In the genomic region with DNA sequence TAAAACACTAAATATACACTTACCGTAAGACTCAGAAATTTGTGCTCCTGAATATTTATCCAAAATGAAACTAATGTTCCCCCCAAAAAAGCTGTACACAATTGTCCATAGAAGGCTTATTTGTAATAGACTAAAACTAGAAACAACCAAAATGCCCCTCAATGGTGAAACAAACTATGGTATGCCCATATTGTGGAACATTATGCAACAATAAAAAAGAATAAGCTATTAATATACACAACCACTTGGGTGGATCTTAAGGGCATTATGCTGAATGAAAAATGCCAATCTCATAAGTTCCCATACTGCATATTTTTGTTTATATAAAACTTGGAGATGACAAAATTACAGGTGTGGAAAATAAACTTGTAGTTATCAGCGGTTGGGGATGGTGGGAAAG, we compare ENCODE assay signal across 23 cellular contexts.
DNase-seq lines count a peak whose midpoint lies in the region; ATAC-seq, FAIRE-seq and TF ChIP-seq lines count a peak whose summit lies in the region.
"Had no signal": no experiment of that assay in that cellular context is flagged by ENCODE, and none has a peak within 500 bp of the region (broad histone marks: within the 10 kb centered on the region; RNA-seq: fewer than 3 reads in every experiment).

No MANE protein-coding gene starts in this region.

- H2BK120ac ChIP-seq in H1 (replicated peaks; ENCODE audit: low read depth, low read length): no peak overlapping the region

- no peaks in the 10 kb centered on the region for H3K23me2 ChIP-seq in H1 (ENCODE audit: low read depth, low read length)

- FAIRE-seq in H1 (lab: Jason Lieb, UNC) (no peak), keratinocyte (lab: Jason Lieb, UNC) (peak; percentile 17)
- FAIRE-seq: D721Med, G401.6, GM12891, GM19239 had no signal

- no peak overlapping the region for H4K5ac ChIP-seq in H1 (ENCODE audit: insufficient read length, low read depth, low read length)

- DNase-seq in SK-N-SH (no peak), H1 (ENCODE audit: low read depth in 1 of 2, low spot score in 2 of 2) (no peak), keratinocyte (ENCODE audit: low read depth, low spot score) (no peak), adrenal gland (no peak)
- no peak for DNase-seq in activated T-cell treated with anti-CD3 and anti-CD28 coated beads, Interleukin-2, amount 50 U/mL, for 72 hours
- DNase-seq: ACHN; BE2C; C1 segment of cervical spinal cord; Caco-2; Calu3; CD4-positive, CD25-positive, alpha-beta regulatory T cell; CD8-positive, alpha-beta T cell; DMS79 treated with DMSO at 0.1 percent for 48 hours; GF-D8 had no signal

- H2BK12ac ChIP-seq in H1 (ENCODE audit: low read depth, low read length): no peak overlapping the region

- CTCF ChIA-PET in SK-N-SH (lab: Yijun Ruan, JAX): interaction anchor here (1.6 kb wide), 1 partner anchor 11 kb away, joined by 6 read pairs; no protein-coding TSS in a partner anchor
- CTCF ChIA-PET in H1 (lab: Charles Lee; ENCODE audit: partially characterized antibody): interaction anchor here (0.7 kb wide), 1 partner anchor 306 kb away, joined by 3 read pairs; no protein-coding TSS in a partner anchor

- H2BK5ac ChIP-seq in H1 (ENCODE audit: low read depth, low read length): no peak overlapping the region

- H3K27ac Mint-ChIP-seq in activated T-cell treated with anti-CD3 and anti-CD28 coated beads, Interleukin-2, amount 50 U/mL, for 72 hours: no peak overlapping the region
- H3K27ac Mint-ChIP-seq: CD14-positive monocyte; CD4-positive, CD25-positive, alpha-beta regulatory T cell; CD8-positive, alpha-beta T cell had no signal

- H3K4me2 ChIP-seq in SK-N-SH (no peak overlapping the region), H1 (ENCODE audit: insufficient read depth in 1 of 2, low read depth in 2 of 2, low read length in 2 of 2) (no peak overlapping the region), keratinocyte (ENCODE audit: control insufficient read depth, extremely low read depth, insufficient read depth, low read depth, low read length) (no peak overlapping the region)
- H3K4me2 ChIP-seq: BLaER1 had no signal

- TF ChIP-seq RAD21 in SK-N-SH (IDR thresholded peaks at IDR 0.05; ENCODE audit: low read length) (no peak), H1 (IDR thresholded peaks at IDR 0.05 in 1 of 2, conservative IDR thresholded peaks at IDR 0.05 in 1 of 2; ENCODE audit: low read depth in 2 of 2, low read length in 2 of 2) (no peak)

- no peaks in the 10 kb centered on the region for H3K4me1 Mint-ChIP-seq in activated T-cell treated with anti-CD3 and anti-CD28 coated beads, Interleukin-2, amount 50 U/mL, for 72 hours (ENCODE audit: low read depth)
- H3K4me1 Mint-ChIP-seq: CD14-positive monocyte; CD4-positive, CD25-positive, alpha-beta regulatory T cell had no signal

- no peak overlapping the region for H3K23ac ChIP-seq in H1 (ENCODE audit: insufficient read length)

- H3K79me1 ChIP-seq in H1 (ENCODE audit: low read depth, low read length): no peaks in the 10 kb centered on the region

- no peaks in the 10 kb centered on the region for H3K27me3 Mint-ChIP-seq in activated T-cell treated with anti-CD3 and anti-CD28 coated beads, Interleukin-2, amount 50 U/mL, for 72 hours (ENCODE audit: low read depth)
- H3K27me3 Mint-ChIP-seq: CD4-positive, CD25-positive, alpha-beta regulatory T cell had no signal

- H3K9ac ChIP-seq in SK-N-SH (no peak overlapping the region), H1 (replicated peaks in 1 of 4; ENCODE audit: extremely low read depth in 1 of 4, low read depth in 3 of 4, low read length in 3 of 4) (no peak overlapping the region), keratinocyte (ENCODE audit: control insufficient read depth, extremely low read depth, insufficient read depth, low read length) (no peak overlapping the region)
- H3K9ac ChIP-seq: BLaER1 had no signal

- H3K4me3 ChIP-seq in SK-N-SH (ENCODE audit: low read depth in 2 of 2, low read length in 1 of 2) (no peak overlapping the region), H1 (ENCODE audit: extremely low read depth in 1 of 4, insufficient read depth in 2 of 4, low read depth in 3 of 4, low read length in 4 of 4) (no peak overlapping the region), keratinocyte (ENCODE audit: control insufficient read depth in 2 of 3, extremely low read depth in 1 of 3, insufficient read depth in 2 of 3, low read depth in 1 of 3, low read length in 3 of 3) (no peak overlapping the region), adrenal gland (no peak overlapping the region)
- H3K4me3 ChIP-seq: BLaER1 had no signal

- ATAC-seq in SK-N-SH treated with all-trans-retinoic acid at 6 μM for 48 hours (no peak), HG02763 (IDR thresholded peaks at IDR 0.05; ENCODE audit: unreplicated experiment) (no peak)
- ATAC-seq in activated T-cell treated with anti-CD3 and anti-CD28 coated beads, Interleukin-2, amount 50 U/mL, for 72 hours (replicated peaks in 1 of 2): no peak
- ATAC-seq: CD8-positive, alpha-beta T cell had no signal

- POLR2A ChIA-PET in SK-N-SH (lab: Yijun Ruan, JAX): no interaction called here
- POLR2A ChIA-PET in H1 (lab: Charles Lee; ENCODE audit: partially characterized antibody): no interaction called here

- H3K56ac ChIP-seq in H1 (replicated peaks; ENCODE audit: insufficient read length, low read depth, low read length): no peak overlapping the region

- WGBS in SK-N-SH (ENCODE audit: low lambda C conversion rate): 35% methylated on average over 2 of the region's 2 CpGs
- WGBS in H1 (ENCODE audit: extremely low coverage in 1 of 2, insufficient coverage in 1 of 2, insufficient read length in 1 of 2, insufficient replicate concordance in 2 of 2, low coverage in 1 of 2, low lambda C conversion rate in 2 of 2, missing lambda C conversion rate in 1 of 2), 2 experiments: 96% methylated on average over 2 of the region's 2 CpGs; no CpG with 5 or more reads in 1 of the 2 experiments
- WGBS in adrenal gland, 4 donors: 89 to 100% (median 92%) methylated on average over 2 of the region's 2 CpGs

- H3K36me3 ChIP-seq in SK-N-SH (replicated peaks in 1 of 2; ENCODE audit: control insufficient read depth in 1 of 2, insufficient read depth in 2 of 2, low read length in 1 of 2): no peaks in the 10 kb centered on the region
- H3K36me3 ChIP-seq in H1 (ENCODE audit: control insufficient read depth in 2 of 4, insufficient read depth in 4 of 4, low read length in 3 of 4): no peaks in the 10 kb centered on the region
- no peaks in the 10 kb centered on the region for H3K36me3 ChIP-seq in keratinocyte (ENCODE audit: control insufficient read depth in 2 of 2, extremely low read depth in 1 of 2, insufficient read depth in 2 of 2, low read length in 2 of 2)
- no peaks in the 10 kb centered on the region for H3K36me3 ChIP-seq in adrenal gland (replicated peaks in 1 of 2)
- H3K36me3 ChIP-seq: BE2C, BLaER1 had no signal

- H3K4me1 ChIP-seq in SK-N-SH (ENCODE audit: control insufficient read depth in 1 of 2, insufficient read depth in 2 of 2, low read depth in 1 of 2, low read length in 1 of 2) (no peaks in the 10 kb centered on the region), H1 (replicated peaks in 1 of 4; ENCODE audit: control insufficient read depth in 3 of 4, insufficient read depth in 4 of 4, low read length in 3 of 4) (no peaks in the 10 kb centered on the region), keratinocyte (ENCODE audit: control insufficient read depth, extremely low read depth, insufficient read depth, low read length) (peaks cover 19% of the 10 kb centered on the region), adrenal gland (replicated peaks in 1 of 2) (peaks cover 0 to 4% of the 10 kb centered on the region in 2 donors)
- H3K4me1 ChIP-seq: BE2C, BLaER1 had no signal

- intact Hi-C loops in adrenal gland (cut with DNase I): no loop called here

- H3K79me2 ChIP-seq in SK-N-SH (ENCODE audit: insufficient read depth) (no peaks in the 10 kb centered on the region), H1 (ENCODE audit: control insufficient read depth in 1 of 2, insufficient read depth in 2 of 2, low read length in 2 of 2) (no peaks in the 10 kb centered on the region), keratinocyte (ENCODE audit: control insufficient read depth, insufficient read depth, low read length) (no peaks in the 10 kb centered on the region)

- H3K27me3 ChIP-seq in SK-N-SH (ENCODE audit: insufficient read depth) (no peaks in the 10 kb centered on the region), H1 (replicated peaks in 1 of 4; ENCODE audit: control insufficient read depth in 3 of 4, extremely low read depth in 1 of 4, insufficient read depth in 3 of 4, low read length in 3 of 4) (peaks cover 0 to 1% (median 0%) of the 10 kb centered on the region in 4 experiments; a peak in 1 of 7 replicates), keratinocyte (ENCODE audit: control insufficient read depth, extremely low read depth, insufficient read depth, low read length) (no peaks in the 10 kb centered on the region), adrenal gland (no peaks in the 10 kb centered on the region)
- H3K27me3 ChIP-seq: BE2C, BLaER1 had no signal

- no peaks in the 10 kb centered on the region for H3K9me1 ChIP-seq in keratinocyte (ENCODE audit: control insufficient read depth, extremely low read depth, insufficient read depth, low read length)

- no peak overlapping the region for H2BK20ac ChIP-seq in H1 (ENCODE audit: low read length)

- H4K20me1 ChIP-seq in SK-N-SH (ENCODE audit: insufficient read depth) (no peaks in the 10 kb centered on the region), H1 (replicated peaks in 1 of 2; ENCODE audit: control insufficient read depth in 1 of 2, insufficient read depth in 2 of 2, low read length in 2 of 2) (no peaks in the 10 kb centered on the region), keratinocyte (ENCODE audit: control insufficient read depth, extremely low read depth, insufficient read depth, low read length) (no peaks in the 10 kb centered on the region)
- H4K20me1 ChIP-seq: BLaER1 had no signal

- H3K27ac ChIP-seq in SK-N-SH (ENCODE audit: low read depth in 2 of 2, low read length in 1 of 2): no peak overlapping the region
- no peak overlapping the region for H3K27ac ChIP-seq in H1 (ENCODE audit: low read depth, low read length)
- no peak overlapping the region for H3K27ac ChIP-seq in keratinocyte (ENCODE audit: control insufficient read depth, insufficient read depth, low read length)
- no peak overlapping the region for H3K27ac ChIP-seq in adrenal gland
- H3K27ac ChIP-seq: 22Rv1, BLaER1 had no signal

- no peak overlapping the region for H3K18ac ChIP-seq in H1 (ENCODE audit: extremely low read depth, low read length)

- no peak overlapping the region for H4K8ac ChIP-seq in H1 (ENCODE audit: extremely low read depth, insufficient read depth, low read length)

- TF ChIP-seq EP300 in SK-N-SH (IDR thresholded peaks at IDR 0.05; ENCODE audit: borderline replicate concordance in 1 of 2, low read depth in 1 of 2, low read length in 1 of 2) (no peak), H1 (IDR thresholded peaks at IDR 0.05; ENCODE audit: borderline replicate concordance in 1 of 2, low read depth in 2 of 2, low read length in 2 of 2) (no peak)

- TF ChIP-seq POLR2A in H1 (IDR thresholded peaks at IDR 0.05; ENCODE audit: control extremely low read depth in 1 of 2, low read depth in 2 of 2, low read length in 2 of 2) (no peak), adrenal gland (IDR thresholded peaks at IDR 0.05) (no peak)

- no peak overlapping the region for H2BK15ac ChIP-seq in H1 (ENCODE audit: low read length)

- TF ChIP-seq CTCF in SK-N-SH (IDR thresholded peaks at IDR 0.05) (no peak), H1 (IDR thresholded peaks at IDR 0.05; ENCODE audit: control extremely low read depth in 1 of 3, insufficient read depth in 1 of 3, low read depth in 1 of 3, low read length in 3 of 3) (no peak), keratinocyte (optimal IDR thresholded peaks at IDR 0.05 in 1 of 3, IDR thresholded peaks at IDR 0.05 in 1 of 3, conservative IDR thresholded peaks at IDR 0.05 in 1 of 3; ENCODE audit: extremely low read depth in 1 of 3, insufficient read depth in 2 of 3, low read length in 3 of 3) (no peak), adrenal gland (IDR thresholded peaks at IDR 0.05) (no peak)

- dilution Hi-C loops in keratinocyte (cut with MboI; ENCODE audit: extremely low pct_ligation_motif_present, low sequenced_read_pairs): no loop called here

- H3K36me3 Mint-ChIP-seq in activated T-cell treated with anti-CD3 and anti-CD28 coated beads, Interleukin-2, amount 50 U/mL, for 72 hours (ENCODE audit: insufficient read depth in 2 of 2): no peaks in the 10 kb centered on the region
- H3K36me3 Mint-ChIP-seq: CD14-positive monocyte; CD4-positive, CD25-positive, alpha-beta regulatory T cell; CD8-positive, alpha-beta T cell had no signal

- no peak overlapping the region for H3K14ac ChIP-seq in H1 (ENCODE audit: insufficient read length)

- H3K9me3 Mint-ChIP-seq in activated T-cell treated with anti-CD3 and anti-CD28 coated beads, Interleukin-2, amount 50 U/mL, for 72 hours: peaks cover 0 to 6% of the 10 kb centered on the region in 2 donors

- H3K9me3 ChIP-seq in SK-N-SH (0 out of 2 replicates have a peak, but pooled peaks cover 4% of the 10 kb centered on the region), H1 (ENCODE audit: insufficient read depth in 2 of 2, low read depth in 1 of 2, low read length in 1 of 2) (peaks cover 6 to 8% of the 10 kb centered on the region in 2 experiments; a peak in 3 of 4 replicates), keratinocyte (ENCODE audit: control insufficient read depth, low read depth, low read length) (no peaks in the 10 kb centered on the region), adrenal gland (replicated peaks in 1 of 3) (no peaks in the 10 kb centered on the region)
- H3K9me3 ChIP-seq: BE2C had no signal

- H2AFZ ChIP-seq in SK-N-SH (ENCODE audit: low read depth) (no peak overlapping the region), H1 (ENCODE audit: low read length) (no peak overlapping the region), keratinocyte (ENCODE audit: control insufficient read depth, low read length) (no peak overlapping the region)

- H3K4me3 Mint-ChIP-seq in activated T-cell treated with anti-CD3 and anti-CD28 coated beads, Interleukin-2, amount 50 U/mL, for 72 hours: no peak overlapping the region
- H3K4me3 Mint-ChIP-seq: CD14-positive monocyte; CD4-positive, CD25-positive, alpha-beta regulatory T cell; CD8-positive, alpha-beta T cell had no signal

- H3K4ac ChIP-seq in H1 (replicated peaks; ENCODE audit: insufficient read length, low read depth, low read length): no peak overlapping the region

- no peak overlapping the region for H4K91ac ChIP-seq in H1 (replicated peaks; ENCODE audit: insufficient read length, low read length)

- H2AK5ac ChIP-seq in H1 (ENCODE audit: low read depth, low read length): no peak overlapping the region

- no peaks in the 10 kb centered on the region for H3K9me2 ChIP-seq in SK-N-SH

- no peaks in the 10 kb centered on the region for H3F3A ChIP-seq in SK-N-SH (replicated peaks; ENCODE audit: insufficient read depth)
